ENCODE assay signal across 8 cellular contexts in genomic region chr9:4792054-4792571, GRCh38. TPM values are rescaled to one million over a fixed set of nuclear protein-coding genes. Genes with fewer than 3 reads are reported as not detected.
DNase-seq lines count a peak whose midpoint lies in the region; TF ChIP-seq lines count a peak whose summit lies in the region.

No MANE protein-coding gene starts in this region.

- H4K20me1 ChIP-seq in GM23248 (ENCODE audit: insufficient read depth) = no peaks in the 10 kb centered on the region

- no peak overlapping the region for H3K27ac Mint-ChIP-seq in chondrocyte (ENCODE audit: unreplicated experiment)

- H3K27me3 ChIP-seq in GM23248 (replicated peaks; ENCODE audit: insufficient read depth) = no peaks in the 10 kb centered on the region
- H3K27me3 ChIP-seq in mucosa of rectum (ENCODE audit: control insufficient read depth in 2 of 2, insufficient read depth in 2 of 2, low read length in 2 of 2) = peaks cover 0 to 3% of the 10 kb centered on the region in 2 donors

- no peaks in the 10 kb centered on the region for H3K9me3 Mint-ChIP-seq in chondrocyte (ENCODE audit: low read depth)

- H3K4me1 ChIP-seq in GM23248 (ENCODE audit: insufficient read depth) (peaks cover 6% of the 10 kb centered on the region; the same call in 1 of the 2 replicates), mucosa of rectum (ENCODE audit: control insufficient read depth in 2 of 2, insufficient read depth in 2 of 2, low read length in 2 of 2) (peaks cover 2 to 7% of the 10 kb centered on the region in 2 donors)

- H2AFZ ChIP-seq in GM23248 = peak overlapping the region; percentile 98

- H3K9me2 ChIP-seq in GM23248 (ENCODE audit: insufficient read depth) = no peaks in the 10 kb centered on the region

- no peak for TF ChIP-seq CTCF in NB4 (IDR thresholded peaks at IDR 0.05; ENCODE audit: low read depth, low read length)
- TF ChIP-seq CTCF in chondrocyte (IDR thresholded peaks at IDR 0.05) = no peak

- H3K27ac ChIP-seq in GM23248 (no peak overlapping the region), mucosa of rectum (ENCODE audit: low read depth in 2 of 2, low read length in 2 of 2) (no peak overlapping the region)

- no peaks in the 10 kb centered on the region for H3K36me3 Mint-ChIP-seq in chondrocyte (ENCODE audit: low read depth)

- H3K4me3 ChIP-seq in GM08714 (ENCODE audit: low read length) (peak overlapping the region; percentile 74; the same call in 1 of the 2 replicates), GM23248 (peak overlapping the region; percentile 95), NB4 (ENCODE audit: low read depth, low read length) (peak overlapping the region; percentile 70), mucosa of rectum (ENCODE audit: low read length in 2 of 2) (peak overlapping the region; percentile 82 to 95)

- H3K9me3 ChIP-seq in GM23248 (ENCODE audit: low read depth) = no peaks in the 10 kb centered on the region
- H3K9me3 ChIP-seq in mucosa of rectum (ENCODE audit: control insufficient read depth in 2 of 2, low read length in 2 of 2) = no peaks in the 10 kb centered on the region

- H3K27me3 Mint-ChIP-seq in chondrocyte (ENCODE audit: low read depth) = no peaks in the 10 kb centered on the region

- no peaks in the 10 kb centered on the region for H3K36me3 ChIP-seq in GM23248 (ENCODE audit: low read depth)
- H3K36me3 ChIP-seq in mucosa of rectum (ENCODE audit: control insufficient read depth in 2 of 2, insufficient read depth in 2 of 2, low read length in 2 of 2) = no peaks in the 10 kb centered on the region

- peaks cover 38% of the 10 kb centered on the region for H3K79me2 ChIP-seq in GM23248 (ENCODE audit: insufficient read depth)

- no peak for TF ChIP-seq POLR2A in NB4 (IDR thresholded peaks at IDR 0.05; ENCODE audit: extremely low read depth, insufficient read length)

- H3K4me1 Mint-ChIP-seq in chondrocyte (ENCODE audit: low read depth) = peaks cover 19% of the 10 kb centered on the region

- in situ Hi-C loops in GM23248 (cut with MboI) = no loop called here

- peak overlapping the region; percentile 62 for H3K9ac ChIP-seq in GM23248
- H3K9ac ChIP-seq in mucosa of rectum (ENCODE audit: low read depth in 1 of 2, low read length in 2 of 2) = peak overlapping the region in 1 of 2 donors; percentile 46

- peak overlapping the region; percentile 91 for H3K4me2 ChIP-seq in GM23248 (ENCODE audit: unreplicated experiment)

- H3F3A ChIP-seq in GM23248 (ENCODE audit: insufficient read depth) = no peaks in the 10 kb centered on the region

- 1 to 2% methylated on average over 23 of the region's 23 CpGs for WGBS in GM23248 (ENCODE audit: low coverage in 1 of 2, low lambda C conversion rate in 2 of 2, missing lambda C conversion rate in 2 of 2), 2 experiments

- no peak for DNase-seq in GM23248
- no peak for DNase-seq in NB4 (ENCODE audit: low read depth)
- DNase-seq in chondrocyte (ENCODE audit: low spot score) = no peak
- DNase-seq in D341Med (ENCODE audit: low spot score) = no peak
- no peak for DNase-seq in inferior parietal cortex (ENCODE audit: extremely low spot score)
- no peak for DNase-seq in activated CD4-positive, alpha-beta T cell treated with anti-CD3 and anti-CD28 coated beads, Interleukin-2, amount 50 U/mL, for 1 hour

- H3K4me3 Mint-ChIP-seq in chondrocyte (ENCODE audit: unreplicated experiment) = peak overlapping the region; percentile 100

RNA-seq across cellular contexts. Expression of gene RCL1, which starts 0.6 kb away (rescaled TPM):
- 4.0 and 7.8 TPM in 2 replicates for total RNA-seq in GM23248 (2014; rRNA removed; shearing (Covaris generic))
- polyA plus RNA-seq in GM23248 (2016; fragmentation: Nextera tagmentation; extraction: Ambion mirVana) = 6.9 and 7.7 TPM in 2 replicates
- 8.4 to 10.0 TPM (median 8.6 TPM) in 3 replicates for total RNA-seq in chondrocyte

RNA-seq across cellular contexts. Expression of gene AK3, which starts 51.1 kb away (rescaled TPM):
- total RNA-seq in GM23248 (2014; rRNA removed; shearing (Covaris generic)) = 58.4 and 62.8 TPM in 2 replicates
- 80.4 and 83.2 TPM in 2 replicates for polyA plus RNA-seq in GM23248 (2016; fragmentation: Nextera tagmentation; extraction: Ambion mirVana)
- 33.8 to 39.7 TPM (median 34.1 TPM) in 3 replicates for total RNA-seq in chondrocyte
